Comparison of ENCODE assay signal across 8 cellular contexts in genomic region chr4:139734875-139735380, GRCh38.
DNase-seq lines count a peak whose midpoint lies in the region; ATAC-seq and TF ChIP-seq lines count a peak whose summit lies in the region.

No MANE protein-coding gene starts in this region.

- H3K27me3 ChIP-seq in effector memory CD4-positive, alpha-beta T cell (replicated peaks; ENCODE audit: control insufficient read depth, insufficient read depth, low read length, poor library complexity, severe bottlenecking) = peaks cover 19% of the 10 kb centered on the region
- H3K27me3 ChIP-seq in lower lobe of right lung (ENCODE audit: low read depth) = no peaks in the 10 kb centered on the region

- peak; percentile 86 for DNase-seq in GM13977 (ENCODE audit: low spot score)
- peak; percentile 87 to 94 for DNase-seq in NCI-H526 (lab: John Stamatoyannopoulos, UW)
- peak; percentile 81 for DNase-seq in activated CD8-positive, alpha-beta memory T cell treated with anti-CD3 and anti-CD28 coated beads for 24 hours
- DNase-seq in effector memory CD4-positive, alpha-beta T cell = no peak
- peak; percentile 92 for DNase-seq in lower lobe of right lung
- peak in 2 of 3 donors; percentile 4 to 44 for DNase-seq in stimulated activated CD4-positive, alpha-beta T cell treated with anti-CD3 and anti-CD28 coated beads, TNF-alpha, amount 100 ng/mL, for 1 hour (ENCODE audit: low read depth in 3 of 3, low spot score in 1 of 3)

- peak overlapping the region; percentile 47 for H3K4me3 ChIP-seq in effector memory CD4-positive, alpha-beta T cell (ENCODE audit: insufficient read depth, low read depth, low read length, poor library complexity, severe bottlenecking)
- H3K4me3 ChIP-seq in lower lobe of right lung = peak overlapping the region; percentile 50

- intact Hi-C loops in lower lobe of right lung (cut with DNase I) = no loop called here

- no peaks in the 10 kb centered on the region for H3K36me3 ChIP-seq in effector memory CD4-positive, alpha-beta T cell (ENCODE audit: control insufficient read depth, insufficient read depth, low read length)
- no peaks in the 10 kb centered on the region for H3K36me3 ChIP-seq in lower lobe of right lung

- peak; percentile 70 for TF ChIP-seq CTCF in GM13977 (IDR thresholded peaks at IDR 0.05; ENCODE audit: extremely low read depth, insufficient read depth, missing control alignments)
- peak; percentile 90 for TF ChIP-seq CTCF in lower lobe of right lung (IDR thresholded peaks at IDR 0.05)

- peaks cover 9% of the 10 kb centered on the region for H3K4me1 ChIP-seq in effector memory CD4-positive, alpha-beta T cell (ENCODE audit: control insufficient read depth, insufficient read depth, low read length, poor library complexity, severe bottlenecking)
- H3K4me1 ChIP-seq in lower lobe of right lung = peaks cover 38% of the 10 kb centered on the region

- ATAC-seq in HG03354 (IDR thresholded peaks at IDR 0.05; ENCODE audit: poor library complexity, severe bottlenecking, unreplicated experiment) (peak; percentile 82), lower lobe of right lung (peak; percentile 96 to 97), HG03108 (IDR thresholded peaks at IDR 0.05; ENCODE audit: unreplicated experiment) (no peak)

- H3K27ac ChIP-seq in effector memory CD4-positive, alpha-beta T cell (ENCODE audit: insufficient read depth, low read length, poor library complexity, severe bottlenecking) = no peak overlapping the region
- peak overlapping the region; percentile 89 for H3K27ac ChIP-seq in lower lobe of right lung

- H3K9me3 ChIP-seq in effector memory CD4-positive, alpha-beta T cell (ENCODE audit: control insufficient read depth, low read length) = no peaks in the 10 kb centered on the region
- no peaks in the 10 kb centered on the region for H3K9me3 ChIP-seq in lower lobe of right lung

- in situ Hi-C loops in GM13977 (cut with MboI; ENCODE audit: low pct_unique_long_range_greater_than_20kb, low sequenced_read_pairs, unreplicated experiment) = no loop called here

Comparison
In these comparisons a context has a peak if more than half of its experiments do, and no peak if none do; other contexts are left out.
1. DNase-seq: peak in GM13977 (single experiment), NCI-H526 (2 of 2), activated CD8-positive, alpha-beta memory T cell treated with anti-CD3 and anti-CD28 coated beads for 24 hours (single experiment), lower lobe of right lung (single experiment) and stimulated activated CD4-positive, alpha-beta T cell treated with anti-CD3 and anti-CD28 coated beads, TNF-alpha, amount 100 ng/mL, for 1 hour (2 of 3); none in effector memory CD4-positive, alpha-beta T cell (0 of 3).